Comparison of ENCODE assay signal across 8 cellular contexts in genomic region chr1:161314201-161314981, GRCh38. TPM values are rescaled to one million over a fixed set of nuclear protein-coding genes. Genes with fewer than 3 reads are reported as not detected.
DNase-seq lines count a peak whose midpoint lies in the region; ATAC-seq and TF ChIP-seq lines count a peak whose summit lies in the region.

TSS of gene SDHC (plus strand) at chr1:161314381. CDS start at chr1:161314406, 25 bp downstream.

- H3K9ac ChIP-seq in fibroblast of lung (ENCODE audit: insufficient read depth, low read length) = peak within 1 kb of the TSS; percentile 90

- H3K4me2 ChIP-seq in DOHH2 (ENCODE audit: low read length) = peak within 1 kb of the TSS; percentile 98
- H3K4me2 ChIP-seq in fibroblast of lung (ENCODE audit: extremely low read depth, insufficient read depth, low read length) = peak within 1 kb of the TSS; percentile 83

- H3K9me3 ChIP-seq in DOHH2 (ENCODE audit: control insufficient read depth, insufficient read depth, low read length) (no peaks in the 10 kb centered on the region), KOPT-K1 (ENCODE audit: insufficient read depth, low read length, poor library complexity, severe bottlenecking) (no peaks in the 10 kb centered on the region), fibroblast of lung (ENCODE audit: control insufficient read depth, insufficient read depth, low read depth, low read length) (no peaks in the 10 kb centered on the region)
- H3K9me3 ChIP-seq in naive thymus-derived CD4-positive, alpha-beta T cell (ENCODE audit: control insufficient read depth in 2 of 3, low read length in 3 of 3) = no peaks in the 10 kb centered on the region

- H4K20me1 ChIP-seq in DOHH2 (ENCODE audit: control insufficient read depth, insufficient read depth, low read depth, low read length) (no peaks in the 10 kb centered on the region), fibroblast of lung (ENCODE audit: control insufficient read depth, extremely low read depth, insufficient read depth, low read length) (no peaks in the 10 kb centered on the region)

- H3K4me3 ChIP-seq in DOHH2 (ENCODE audit: low read length) (peak within 1 kb of the TSS; percentile 93), fibroblast of lung (replicated peaks in 1 of 4; ENCODE audit: control extremely low read depth in 1 of 4, insufficient read depth in 1 of 4, low read depth in 3 of 4, low read length in 4 of 4) (peak within 1 kb of the TSS; percentile 58 to 95 (median 77))
- H3K4me3 ChIP-seq in naive thymus-derived CD4-positive, alpha-beta T cell (ENCODE audit: low read length) = peak within 1 kb of the TSS; percentile 72

- H3K9me3 Mint-ChIP-seq in naive thymus-derived CD4-positive, alpha-beta T cell = no peaks in the 10 kb centered on the region
- no peaks in the 10 kb centered on the region for H3K9me3 Mint-ChIP-seq in stimulated activated naive B cell treated with anti-CD40 and anti-IgM and Interleukin-4, amounts not matched to agents 10 μg/mL and 1 μg/mL and 100 μg/mL, for 72 hours

- H3K9me2 ChIP-seq in DOHH2 (replicated peaks; ENCODE audit: control insufficient read depth, low read length) = no peaks in the 10 kb centered on the region

- no peaks in the 10 kb centered on the region for H3K27me3 ChIP-seq in DOHH2 (ENCODE audit: control insufficient read depth, low read length)
- no peaks in the 10 kb centered on the region for H3K27me3 ChIP-seq in fibroblast of lung (ENCODE audit: control insufficient read depth, insufficient read depth, low read length)
- H3K27me3 ChIP-seq in naive thymus-derived CD4-positive, alpha-beta T cell (ENCODE audit: control insufficient read depth in 2 of 2, insufficient read depth in 2 of 2, low read length in 2 of 2) = no peaks in the 10 kb centered on the region

- H2AFZ ChIP-seq in fibroblast of lung (ENCODE audit: low read length) = peak within 1 kb of the TSS; percentile 57

- H3K4me1 ChIP-seq in DOHH2 (ENCODE audit: control insufficient read depth, low read length) = peaks cover 20% of the 10 kb centered on the region
- H3K4me1 ChIP-seq in fibroblast of lung (ENCODE audit: control insufficient read depth, extremely low read depth, insufficient read depth, low read length) = peaks cover 3% of the 10 kb centered on the region
- H3K4me1 ChIP-seq in naive thymus-derived CD4-positive, alpha-beta T cell (ENCODE audit: control insufficient read depth in 2 of 2, insufficient read depth in 2 of 2, low read length in 2 of 2) = peaks cover 0 to 15% of the 10 kb centered on the region in 2 donors

- peaks cover 31% of the 10 kb centered on the region for H3K79me2 ChIP-seq in DOHH2 (ENCODE audit: control insufficient read depth, low read length)
- peaks cover 12% of the 10 kb centered on the region for H3K79me2 ChIP-seq in fibroblast of lung (ENCODE audit: control insufficient read depth, insufficient read depth, low read length)

- ATAC-seq in GM21723 (IDR thresholded peaks at IDR 0.05; ENCODE audit: unreplicated experiment) = peak; percentile 91
- ATAC-seq in naive thymus-derived CD4-positive, alpha-beta T cell = peak; percentile 99
- ATAC-seq in stimulated activated naive B cell treated with anti-CD40 and anti-IgM and Interleukin-4, amounts not matched to agents 10 μg/mL and 1 μg/mL and 100 μg/mL, for 72 hours (replicated peaks) = peak; percentile 98 to 99

- H3K4me1 Mint-ChIP-seq in naive thymus-derived CD4-positive, alpha-beta T cell = peaks cover 13 to 39% (median 31%) of the 10 kb centered on the region in 7 donors
- H3K4me1 Mint-ChIP-seq in stimulated activated naive B cell treated with anti-CD40 and anti-IgM and Interleukin-4, amounts not matched to agents 10 μg/mL and 1 μg/mL and 100 μg/mL, for 72 hours = peaks cover 13 to 30% of the 10 kb centered on the region in 2 donors

- H3K27me3 Mint-ChIP-seq in naive thymus-derived CD4-positive, alpha-beta T cell = peaks cover 0 to 7% (median 0%) of the 10 kb centered on the region in 5 donors
- no peaks in the 10 kb centered on the region for H3K27me3 Mint-ChIP-seq in stimulated activated naive B cell treated with anti-CD40 and anti-IgM and Interleukin-4, amounts not matched to agents 10 μg/mL and 1 μg/mL and 100 μg/mL, for 72 hours

- peak within 1 kb of the TSS; percentile 98 to 100 (median 99) for H3K27ac Mint-ChIP-seq in naive thymus-derived CD4-positive, alpha-beta T cell
- peak within 1 kb of the TSS; percentile 98 for H3K27ac Mint-ChIP-seq in stimulated activated naive B cell treated with anti-CD40 and anti-IgM and Interleukin-4, amounts not matched to agents 10 μg/mL and 1 μg/mL and 100 μg/mL, for 72 hours

- H3K27ac ChIP-seq in DOHH2 (ENCODE audit: low read depth, low read length) (peak within 1 kb of the TSS; percentile 41), KOPT-K1 (ENCODE audit: low read depth, low read length, poor library complexity, severe bottlenecking) (peak within 1 kb of the TSS; percentile 67), fibroblast of lung (ENCODE audit: insufficient read depth, low read length) (peak within 1 kb of the TSS; percentile 91)
- peak within 1 kb of the TSS; percentile 97 for H3K27ac ChIP-seq in naive thymus-derived CD4-positive, alpha-beta T cell (ENCODE audit: low read depth, low read length)

- DNase-seq in RKO (ENCODE audit: low spot score) = peak; percentile 87
- peak; percentile 82 to 84 for DNase-seq in activated T-helper 1 cell treated with anti-CD3 and anti-CD28 coated beads, Interleukin-2, amount 50 U/mL, for 16 hours (ENCODE audit: low read depth in 1 of 2, low spot score in 1 of 2)
- peak; percentile 86 to 90 for DNase-seq in fibroblast of lung (ENCODE audit: low read depth in 2 of 2)
- DNase-seq in naive thymus-derived CD4-positive, alpha-beta T cell = peak; percentile 83 to 95 (median 93)
- peak; percentile 82 for DNase-seq in stimulated activated naive B cell treated with anti-CD40 and anti-IgM and Interleukin-4, amounts not matched to agents 10 μg/mL and 1 μg/mL and 100 μg/mL, for 72 hours

- CTCF ChIA-PET in naive thymus-derived CD4-positive, alpha-beta T cell (lab: Charles Lee) = interaction anchor here (0.7 to 1.8 kb wide), 7 partner anchors 12 to 148 kb away, joined by 3 to 11 read pairs (median 3); partner anchors contain the start of genes PPOX and TOMM40L

- peak within 1 kb of the TSS; percentile 91 to 99 (median 98) for H3K4me3 Mint-ChIP-seq in naive thymus-derived CD4-positive, alpha-beta T cell
- H3K4me3 Mint-ChIP-seq in stimulated activated naive B cell treated with anti-CD40 and anti-IgM and Interleukin-4, amounts not matched to agents 10 μg/mL and 1 μg/mL and 100 μg/mL, for 72 hours = peak within 1 kb of the TSS; percentile 97

- peaks cover 5% of the 10 kb centered on the region; the same call in 1 of the 2 replicates for H3F3A ChIP-seq in DOHH2 (ENCODE audit: control insufficient read depth, insufficient read depth)

- POLR2A ChIA-PET in naive thymus-derived CD4-positive, alpha-beta T cell (lab: Charles Lee) = interaction anchor here (0.6 to 4.3 kb wide), 21 partner anchors 8 to 245 kb away, joined by 3 to 50 read pairs (median 5); partner anchors contain the start of genes APOA2, ARHGAP30, NDUFS2 and NIT1

- H3K36me3 Mint-ChIP-seq in naive thymus-derived CD4-positive, alpha-beta T cell = no peaks in the 10 kb centered on the region
- peaks cover 0 to 3% of the 10 kb centered on the region in 2 donors for H3K36me3 Mint-ChIP-seq in stimulated activated naive B cell treated with anti-CD40 and anti-IgM and Interleukin-4, amounts not matched to agents 10 μg/mL and 1 μg/mL and 100 μg/mL, for 72 hours

- intact Hi-C loops in naive thymus-derived CD4-positive, alpha-beta T cell (cut with micrococcal nuclease) = loop anchor here (1.0 to 5.0 kb wide), 7 partner anchors 8 to 1392 kb away; partner anchors contain the start of genes NDUFS2 (in 1 of the 2) and TOMM40L (in 1 of the 2)

- peak; percentile 57 for TF ChIP-seq CTCF in DOHH2 (IDR thresholded peaks at IDR 0.05; ENCODE audit: low read depth, low read length, poor library complexity, severe bottlenecking)
- TF ChIP-seq CTCF in fibroblast of lung (conservative IDR thresholded peaks at IDR 0.05 in 1 of 2, IDR thresholded peaks at IDR 0.05 in 1 of 2; ENCODE audit: low read depth in 1 of 2, low read length in 2 of 2) = peak; percentile 40 to 50

- H3K36me3 ChIP-seq in DOHH2 (ENCODE audit: control insufficient read depth, low read length) (peaks cover 3% of the 10 kb centered on the region; the same call in 1 of the 2 replicates), KOPT-K1 (ENCODE audit: insufficient read depth, low read length) (peaks cover 2% of the 10 kb centered on the region; the same call in 1 of the 2 replicates), fibroblast of lung (ENCODE audit: control insufficient read depth, insufficient read depth, low read length) (no peaks in the 10 kb centered on the region)
- H3K36me3 ChIP-seq in naive thymus-derived CD4-positive, alpha-beta T cell (ENCODE audit: control insufficient read depth in 2 of 3, insufficient read depth in 3 of 3, low read length in 3 of 3) = peaks cover 0 to 6% (median 0%) of the 10 kb centered on the region in 3 experiments

RNA-seq across cellular contexts. Expression of gene SDHC, which starts in this region (rescaled TPM):
- 13.4 and 24.8 TPM in 2 replicates for total RNA-seq in fibroblast of lung
- 484 and 512 TPM in 2 replicates for polyA plus RNA-seq in fibroblast of lung
- polyA plus RNA-seq in fibroblast of lung (2012) = 287 and 291 TPM in 2 replicates
- 104 and 143 TPM in 2 replicates for polyA minus RNA-seq in fibroblast of lung (ENCODE audit: low replicate concordance)
- 100 to 1,000 TPM in 3 of 5 experiments, 10 to 100 TPM in 2; 66.3 to 174 (median 106) TPM for total RNA-seq in naive thymus-derived CD4-positive, alpha-beta T cell
- polyA plus RNA-seq in naive thymus-derived CD4-positive, alpha-beta T cell = 100 to 1,000 TPM; 201 to 274 TPM

Comparison
In these comparisons a context has a peak if more than half of its experiments do, and no peak if none do; other contexts are left out.
1. Peak in every context shown above with its lines: DNase-seq, ATAC-seq, H3K4me3 ChIP-seq and H3K27ac ChIP-seq.
2. H3K27ac ChIP-seq: peak in every context shown above with its lines; median percentile 97 in naive thymus-derived CD4-positive, alpha-beta T cell; 91 in fibroblast of lung; 67 in KOPT-K1; 41 in DOHH2.